ENCODE assay signal across 8 cellular contexts in genomic region chr16:19179890-19180490, GRCh38.
DNase-seq lines count a peak whose midpoint lies in the region; ATAC-seq and TF ChIP-seq lines count a peak whose summit lies in the region.

No MANE protein-coding gene starts in this region.

- H3F3A ChIP-seq in Loucy (ENCODE audit: low read depth): no peaks in the 10 kb centered on the region

- H3K27me3 ChIP-seq in Loucy (ENCODE audit: insufficient read depth, low read length, poor library complexity, severe bottlenecking) (no peaks in the 10 kb centered on the region), parathyroid adenoma (ENCODE audit: control insufficient read depth, insufficient read depth, low read length) (no peaks in the 10 kb centered on the region)

- H3K4me2 ChIP-seq in Loucy (ENCODE audit: low read depth, low read length, poor library complexity, severe bottlenecking): no peak overlapping the region
- H3K4me2 ChIP-seq in parathyroid adenoma (ENCODE audit: low read length): no peak overlapping the region

- H3K4me3 ChIP-seq in Loucy (ENCODE audit: low read length, poor library complexity, severe bottlenecking) (no peak overlapping the region), foreskin fibroblast (ENCODE audit: low read depth in 1 of 2, low read length in 2 of 2) (no peak overlapping the region), parathyroid adenoma (ENCODE audit: low read depth, low read length) (no peak overlapping the region)

- TF ChIP-seq CTCF in Loucy (conservative IDR thresholded peaks at IDR 0.05; ENCODE audit: low read length): peak; percentile 63
- TF ChIP-seq CTCF in foreskin fibroblast (IDR thresholded peaks at IDR 0.05; ENCODE audit: low read depth, low read length): peak; percentile 62
- TF ChIP-seq CTCF in parathyroid adenoma (IDR thresholded peaks at IDR 0.05): peak; percentile 54

- DNase-seq in NCI-H146 (lab: John Stamatoyannopoulos, UW) (peak; percentile 45), NCI-H146 treated with DMSO at 0.1 percent for 48 hours (lab: John Stamatoyannopoulos, UW; ENCODE audit: unreplicated experiment) (no peak), foreskin fibroblast (peak; percentile 38 to 80), amniotic stem cell (lab: John Stamatoyannopoulos, UW) (no peak)
- peak; percentile 16 for DNase-seq in activated CD4-positive, alpha-beta T cell treated with anti-CD3 and anti-CD28 coated beads, Interleukin-2, amount 50 U/mL, for 1 hour

- no peaks in the 10 kb centered on the region for H4K20me1 ChIP-seq in Loucy (ENCODE audit: insufficient read depth, low read length, poor library complexity, severe bottlenecking)

- H3K9me3 ChIP-seq in Loucy (ENCODE audit: insufficient read depth, low read depth, low read length) (no peaks in the 10 kb centered on the region), parathyroid adenoma (ENCODE audit: control insufficient read depth, low read length) (no peaks in the 10 kb centered on the region)

- H3K4me1 ChIP-seq in Loucy (ENCODE audit: insufficient read depth, low read length, poor library complexity, severe bottlenecking) (no peaks in the 10 kb centered on the region), parathyroid adenoma (peaks cover 15% of the 10 kb centered on the region)

- no peak overlapping the region for H3K9ac ChIP-seq in Loucy (ENCODE audit: low read depth, low read length, poor library complexity, severe bottlenecking)
- H3K9ac ChIP-seq in parathyroid adenoma: no peak overlapping the region

- H3K36me3 ChIP-seq in Loucy (ENCODE audit: insufficient read depth, low read length) (no peaks in the 10 kb centered on the region), parathyroid adenoma (ENCODE audit: control insufficient read depth, insufficient read depth, low read length) (no peaks in the 10 kb centered on the region)

- H3K79me2 ChIP-seq in Loucy (ENCODE audit: insufficient read depth, low read length): no peaks in the 10 kb centered on the region
- H3K79me2 ChIP-seq in parathyroid adenoma: peaks cover 7% of the 10 kb centered on the region

- H3K9me2 ChIP-seq in Loucy (replicated peaks; ENCODE audit: low read depth, low read length): no peaks in the 10 kb centered on the region

- H2AFZ ChIP-seq in Loucy (ENCODE audit: low read length) (no peak overlapping the region), parathyroid adenoma (no peak overlapping the region)

- ATAC-seq in HG03432 (IDR thresholded peaks at IDR 0.05; ENCODE audit: unreplicated experiment): no peak

- no peak overlapping the region for H3K27ac ChIP-seq in parathyroid adenoma

Comparison
In these comparisons a context has a peak if more than half of its experiments do, and no peak if none do; other contexts are left out.
1. DNase-seq: peak in NCI-H146 (single experiment), activated CD4-positive, alpha-beta T cell treated with anti-CD3 and anti-CD28 coated beads, Interleukin-2, amount 50 U/mL, for 1 hour (single experiment) and foreskin fibroblast (2 of 2); none in NCI-H146 treated with DMSO at 0.1 percent for 48 hours (single experiment) and amniotic stem cell (single experiment).
2. Peak in every context shown above with its lines, with median percentiles within 50 percentile points of each other: CTCF ChIP-seq.